10 cellular contexts compared by ENCODE assay signal in the genomic region with DNA sequence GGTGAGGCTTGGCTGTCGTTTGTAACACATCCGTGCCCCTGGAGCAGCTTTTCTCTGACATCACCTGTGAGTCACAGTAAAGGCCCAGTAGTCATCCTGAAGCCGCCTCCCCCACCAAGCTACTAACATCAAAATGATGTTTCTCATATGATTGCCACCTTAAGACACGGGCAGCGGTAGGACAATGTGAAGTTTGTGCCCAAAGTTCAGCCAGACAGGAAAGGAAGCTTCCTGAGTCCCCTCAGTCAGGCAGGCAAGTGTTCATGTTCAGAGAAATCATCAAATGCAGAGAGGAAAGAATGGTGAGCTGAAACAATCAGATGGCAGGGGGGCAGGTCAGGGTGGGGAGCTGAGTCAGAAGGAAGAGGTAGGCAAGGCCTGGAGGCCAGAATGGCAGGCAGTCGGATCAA.
A peak's percentile ranks its signal among the peaks of the same experiment; 100 is the strongest.
DNase-seq lines count a peak whose midpoint lies in the region; ATAC-seq and TF ChIP-seq lines count a peak whose summit lies in the region.
"Had no signal": no experiment of that assay in that cellular context is flagged by ENCODE, and none has a peak within 500 bp of the region (broad histone marks: within the 10 kb centered on the region; RNA-seq: fewer than 3 reads in every experiment).

No MANE protein-coding gene starts in this region.

- TF ChIP-seq POLR2A in thyroid gland (IDR thresholded peaks at IDR 0.05): no peak

- no peaks in the 10 kb centered on the region for H3K9me3 Mint-ChIP-seq in HFFc6

- no peaks in the 10 kb centered on the region for H3K9me3 ChIP-seq in thyroid gland
- H3K9me3 ChIP-seq: BE2C had no signal

- H3K27ac ChIP-seq in VCaP: peak overlapping the region; percentile 47
- H3K27ac ChIP-seq in thyroid gland: no peak overlapping the region

- intact Hi-C loops in thyroid gland (cut with DNase I) (no loop called here), cardiac septum (cut with DNase I) (no loop called here)

- TF ChIP-seq CTCF in HFFc6 (IDR thresholded peaks at IDR 0.05) (no peak), VCaP (conservative IDR thresholded peaks at IDR 0.05) (no peak), foreskin fibroblast (IDR thresholded peaks at IDR 0.05; ENCODE audit: low read depth, low read length) (no peak), thyroid gland (IDR thresholded peaks at IDR 0.05) (no peak)

- H3K4me3 ChIP-seq in foreskin fibroblast (ENCODE audit: low read depth in 1 of 2, low read length in 2 of 2) (no peak overlapping the region), thyroid gland (replicated peaks in 1 of 3) (no peak overlapping the region)

- peak overlapping the region; percentile 95 for H3K27ac Mint-ChIP-seq in HFFc6

- H3K36me3 Mint-ChIP-seq in HFFc6 (ENCODE audit: low read depth): no peaks in the 10 kb centered on the region

- H3K36me3 ChIP-seq in thyroid gland: no peaks in the 10 kb centered on the region
- H3K36me3 ChIP-seq: BE2C had no signal

- no peak for ATAC-seq in GM21825 (IDR thresholded peaks at IDR 0.05; ENCODE audit: unreplicated experiment)

- H3K4me1 ChIP-seq in thyroid gland: peaks cover 6 to 10% of the 10 kb centered on the region in 2 donors
- H3K4me1 ChIP-seq: BE2C had no signal

- WGBS in thyroid gland, 2 donors: 80 to 87% methylated on average over 6 of the region's 6 CpGs

- H3K4me1 Mint-ChIP-seq in HFFc6 (ENCODE audit: low read depth): peaks cover 38% of the 10 kb centered on the region

- no peaks in the 10 kb centered on the region; the same call in none of the 2 replicates for H3K27me3 Mint-ChIP-seq in HFFc6 (ENCODE audit: insufficient read depth)

- H3K27me3 ChIP-seq in thyroid gland: no peaks in the 10 kb centered on the region
- H3K27me3 ChIP-seq: BE2C had no signal

- DNase-seq in A172 (ENCODE audit: low spot score) (peak; percentile 79), HFFc6 (peak; percentile 66), foreskin fibroblast (peak; percentile 41 to 69), thyroid gland (no peak), cardiac septum (ENCODE audit: low spot score) (no peak)
- DNase-seq in activated CD8-positive, alpha-beta memory T cell treated with anti-CD3 and anti-CD28 coated beads for 24 hours: no peak
- DNase-seq: BE2C, MV-4-11 had no signal

- peak overlapping the region; percentile 75 for H3K4me3 Mint-ChIP-seq in HFFc6

Comparison
In these comparisons a context has a peak if more than half of its experiments do, and no peak if none do; other contexts are left out.
1. DNase-seq: peak in A172 (single experiment), HFFc6 (single experiment) and foreskin fibroblast (2 of 2); none in thyroid gland (0 of 2), activated CD8-positive, alpha-beta memory T cell treated with anti-CD3 and anti-CD28 coated beads for 24 hours (single experiment) and cardiac septum (single experiment).